Comparison of ENCODE assay signal across 30 cellular contexts in genomic region chr10:52967806-52968795, GRCh38.
"Had no signal": no experiment of that assay in that cellular context is flagged by ENCODE, and none has a peak within 500 bp of the region (broad histone marks: within the 10 kb centered on the region; RNA-seq: fewer than 3 reads in every experiment).

No MANE protein-coding gene starts in this region.

- H3K4me1 ChIP-seq: adrenal gland, ascending aorta, lower lobe of right lung, psoas muscle, stomach, suprapubic skin, tibial nerve had no signal

- H3K27me3 ChIP-seq: adrenal gland, ascending aorta, brain microvascular endothelial cell, stomach, suprapubic skin, tibial nerve had no signal

- H3K27ac ChIP-seq: adrenal gland, ascending aorta, brain microvascular endothelial cell, lower lobe of right lung, psoas muscle, stomach, suprapubic skin, tibial nerve, WERI-Rb-1 had no signal

- H3K4me3 Mint-ChIP-seq: activated naive CD8-positive, alpha-beta T cell; activated T-cell treated with anti-CD3 and anti-CD28 coated beads, Interleukin-2, amount 50 U/mL, for 24 hours; activated T-helper 17 cell treated with anti-CD3 and anti-CD28 coated beads, Interleukin-2, amount 50 U/mL, for 72 hours; dendritic cell treated with granulocyte-macrophage colony-stimulating factor and Interleukin-4, amounts not matched to agents 40 ng/mL and 50 ng/mL, for 4 days; immature natural killer cell; naive thymus-derived CD4-positive, alpha-beta T cell; stimulated activated effector memory CD8-positive, alpha-beta T cell treated with anti-CD3 and anti-CD28 coated beads, Interleukin-12 subunit alpha, Interleukin-12 subunit beta, amount 100 ng/mL, for 72 hours had no signal

- H3K36me3 Mint-ChIP-seq: activated naive CD8-positive, alpha-beta T cell; naive thymus-derived CD4-positive, alpha-beta T cell; stimulated activated effector memory CD8-positive, alpha-beta T cell treated with anti-CD3 and anti-CD28 coated beads, Interleukin-12 subunit alpha, Interleukin-12 subunit beta, amount 100 ng/mL, for 72 hours had no signal

- FAIRE-seq: frontal cortex, TTC549 had no signal

- H3K4me1 Mint-ChIP-seq: activated T-helper 17 cell treated with anti-CD3 and anti-CD28 coated beads, Interleukin-2, amount 50 U/mL, for 72 hours; immature natural killer cell; stimulated activated effector memory CD8-positive, alpha-beta T cell treated with anti-CD3 and anti-CD28 coated beads, Interleukin-12 subunit alpha, Interleukin-12 subunit beta, amount 100 ng/mL, for 72 hours had no signal

- ATAC-seq: activated T-helper 17 cell treated with anti-CD3 and anti-CD28 coated beads, Interleukin-2, amount 50 U/mL, for 72 hours; esophagus mucosa; left lobe of liver; lower lobe of right lung; naive thymus-derived CD4-positive, alpha-beta T cell; psoas muscle; right cardiac atrium; stimulated activated effector memory CD8-positive, alpha-beta T cell treated with anti-CD3 and anti-CD28 coated beads, Interleukin-12 subunit alpha, Interleukin-12 subunit beta, amount 100 ng/mL, for 72 hours had no signal

- H3K4me3 ChIP-seq: adrenal gland, ascending aorta, lower lobe of right lung, psoas muscle, stomach, suprapubic skin, tibial nerve had no signal

- H3K36me3 ChIP-seq: adrenal gland, ascending aorta, brain microvascular endothelial cell, lower lobe of right lung, stomach, suprapubic skin, tibial nerve, WERI-Rb-1 had no signal

- H3K27ac Mint-ChIP-seq: activated naive CD8-positive, alpha-beta T cell; activated T-cell treated with anti-CD3 and anti-CD28 coated beads, Interleukin-2, amount 50 U/mL, for 24 hours; activated T-helper 17 cell treated with anti-CD3 and anti-CD28 coated beads, Interleukin-2, amount 50 U/mL, for 72 hours; dendritic cell treated with granulocyte-macrophage colony-stimulating factor and Interleukin-4, amounts not matched to agents 40 ng/mL and 50 ng/mL, for 4 days; immature natural killer cell; naive thymus-derived CD4-positive, alpha-beta T cell; stimulated activated effector memory CD8-positive, alpha-beta T cell treated with anti-CD3 and anti-CD28 coated beads, Interleukin-12 subunit alpha, Interleukin-12 subunit beta, amount 100 ng/mL, for 72 hours had no signal

- H3K27me3 Mint-ChIP-seq: activated naive CD8-positive, alpha-beta T cell; activated T-cell treated with anti-CD3 and anti-CD28 coated beads, Interleukin-2, amount 50 U/mL, for 24 hours; activated T-helper 17 cell treated with anti-CD3 and anti-CD28 coated beads, Interleukin-2, amount 50 U/mL, for 72 hours; dendritic cell treated with granulocyte-macrophage colony-stimulating factor and Interleukin-4, amounts not matched to agents 40 ng/mL and 50 ng/mL, for 4 days; naive thymus-derived CD4-positive, alpha-beta T cell had no signal

- H3K9me3 Mint-ChIP-seq: dendritic cell treated with granulocyte-macrophage colony-stimulating factor and Interleukin-4, amounts not matched to agents 40 ng/mL and 50 ng/mL, for 4 days had no signal

- DNase-seq: activated CD4-positive, alpha-beta T cell treated with anti-CD3 and anti-CD28 coated beads for 1 hour; activated CD4-positive, alpha-beta T cell treated with anti-CD3 and anti-CD28 coated beads, Interleukin-2, amount 50 U/mL, for 4 hours; activated CD8-positive, alpha-beta memory T cell treated with anti-CD3 and anti-CD28 coated beads for 24 hours; activated CD8-positive, alpha-beta memory T cell treated with anti-CD3 and anti-CD28 coated beads, Interleukin-2, amount 50 U/mL, for 4 hours; activated T-cell treated with anti-CD3 and anti-CD28 coated beads, Interleukin-2, amount 50 U/mL, for 24 hours; adrenal gland; brain microvascular endothelial cell; caudate nucleus; effector CD4-positive, alpha-beta T cell; hypothalamus; immature natural killer cell; lower lobe of right lung; naive thymus-derived CD4-positive, alpha-beta T cell; psoas muscle; right cardiac atrium; stimulated activated CD4-positive, alpha-beta T cell treated with anti-CD3 and anti-CD28 coated beads, Interleukin-1b, Interleukin-23, amount 100 ng/mL, for 48 hours; stomach; T-helper 1 cell; WERI-Rb-1 had no signal

- H3K9me3 ChIP-seq: adrenal gland, ascending aorta, lower lobe of right lung, psoas muscle, stomach, suprapubic skin, tibial nerve had no signal
